ENCODE assay signal across 9 cellular contexts in genomic region chr1:241356187-241356518, GRCh38. TPM values are rescaled to one million over a fixed set of nuclear protein-coding genes. Genes with fewer than 3 reads are reported as not detected.
DNase-seq lines count a peak whose midpoint lies in the region; ATAC-seq and TF ChIP-seq lines count a peak whose summit lies in the region.
"Had no signal": no experiment of that assay in that cellular context is flagged by ENCODE, and none has a peak within 500 bp of the region (broad histone marks: within the 10 kb centered on the region; RNA-seq: fewer than 3 reads in every experiment).

No MANE protein-coding gene starts in this region.

- peak overlapping the region; percentile 30 for H3K4me3 Mint-ChIP-seq in T-helper 2 cell treated with Interferon-gamma antibody and Interleukin-4, amounts not matched to agents 5 μg/mL and 100 μg/mL, for 36 hours

- H3K9me3 ChIP-seq in MG63 (no peaks in the 10 kb centered on the region), fibroblast of lung (ENCODE audit: control insufficient read depth, insufficient read depth, low read depth, low read length) (no peaks in the 10 kb centered on the region), smooth muscle cell (replicated peaks; ENCODE audit: low read depth) (no peaks in the 10 kb centered on the region), gastrocnemius medialis (no peaks in the 10 kb centered on the region)

- H3K4me1 Mint-ChIP-seq in T-helper 2 cell treated with Interferon-gamma antibody and Interleukin-4, amounts not matched to agents 5 μg/mL and 100 μg/mL, for 36 hours (ENCODE audit: low read depth) = no peaks in the 10 kb centered on the region

- H3K27me3 ChIP-seq in MG63 (peaks cover 8% of the 10 kb centered on the region), fibroblast of lung (ENCODE audit: control insufficient read depth, insufficient read depth, low read length) (no peaks in the 10 kb centered on the region), smooth muscle cell (ENCODE audit: low read depth) (peaks cover 67% of the 10 kb centered on the region), gastrocnemius medialis (peaks cover 4 to 29% (median 28%) of the 10 kb centered on the region in 3 donors)

- H3F3A ChIP-seq in smooth muscle cell (ENCODE audit: low read depth) = no peaks in the 10 kb centered on the region

- H4K20me1 ChIP-seq in fibroblast of lung (ENCODE audit: control insufficient read depth, extremely low read depth, insufficient read depth, low read length) (no peaks in the 10 kb centered on the region), smooth muscle cell (ENCODE audit: low read depth) (no peaks in the 10 kb centered on the region)

- intact Hi-C loops in gastrocnemius medialis (cut with DNase I; ENCODE audit: low total_unique reads) = no loop called here

- no peak overlapping the region for H3K27ac Mint-ChIP-seq in T-helper 2 cell treated with Interferon-gamma antibody and Interleukin-4, amounts not matched to agents 5 μg/mL and 100 μg/mL, for 36 hours

- H3K4me3 ChIP-seq in MG63 (peak overlapping the region; percentile 20; the same call in 1 of the 2 replicates), fibroblast of lung (replicated peaks in 1 of 4; ENCODE audit: control extremely low read depth in 1 of 4, insufficient read depth in 1 of 4, low read depth in 3 of 4, low read length in 4 of 4) (peak overlapping the region; percentile 53 to 71 (median 64)), smooth muscle cell (peak overlapping the region; percentile 71), gastrocnemius medialis (no peak overlapping the region)

- 9% methylated on average over 14 of the region's 14 CpGs for WGBS in smooth muscle cell (ENCODE audit: low lambda C conversion rate)

- peaks cover 37% of the 10 kb centered on the region for H3K27me3 Mint-ChIP-seq in T-helper 2 cell treated with Interferon-gamma antibody and Interleukin-4, amounts not matched to agents 5 μg/mL and 100 μg/mL, for 36 hours (ENCODE audit: low read depth)

- H3K36me3 ChIP-seq in MG63 = no peaks in the 10 kb centered on the region
- no peaks in the 10 kb centered on the region for H3K36me3 ChIP-seq in fibroblast of lung (ENCODE audit: control insufficient read depth, insufficient read depth, low read length)
- H3K36me3 ChIP-seq in smooth muscle cell (ENCODE audit: low read depth) = no peaks in the 10 kb centered on the region
- H3K36me3 ChIP-seq in gastrocnemius medialis = no peaks in the 10 kb centered on the region

- H3K9ac ChIP-seq in fibroblast of lung (ENCODE audit: insufficient read depth, low read length) (no peak overlapping the region), smooth muscle cell (ENCODE audit: low read depth) (no peak overlapping the region)

- H3K4me1 ChIP-seq in fibroblast of lung (ENCODE audit: control insufficient read depth, extremely low read depth, insufficient read depth, low read length) (no peaks in the 10 kb centered on the region), smooth muscle cell (ENCODE audit: low read depth) (no peaks in the 10 kb centered on the region), gastrocnemius medialis (no peaks in the 10 kb centered on the region)

- H2AFZ ChIP-seq in fibroblast of lung (ENCODE audit: low read length) (peak overlapping the region; percentile 9), smooth muscle cell (ENCODE audit: low read depth) (no peak overlapping the region)

- DNase-seq in T-helper 2 cell treated with Interferon-gamma antibody and Interleukin-4, amounts not matched to agents 5 μg/mL and 100 μg/mL, for 36 hours (ENCODE audit: low spot score) = no peak
- DNase-seq in T-helper 2 cell (no peak), MG63 (no peak), fibroblast of lung (ENCODE audit: low read depth in 2 of 2) (no peak), smooth muscle cell (lab: John Stamatoyannopoulos, UW; ENCODE audit: unreplicated experiment) (no peak), gastrocnemius medialis (no peak)
- no peak for DNase-seq in stimulated activated naive CD4-positive, alpha-beta T cell treated with Interleukin-2 at 50 U/mL for 16 hours (lab: John Stamatoyannopoulos, UW)
- no peak for DNase-seq in stimulated activated CD4-positive, alpha-beta T cell treated with anti-CD3 and anti-CD28 coated beads, Interleukin-1b, Interleukin-23, amount 100 ng/mL, for 48 hours
- DNase-seq: DND-41 had no signal

- TF ChIP-seq CTCF in fibroblast of lung (conservative IDR thresholded peaks at IDR 0.05 in 1 of 2, IDR thresholded peaks at IDR 0.05 in 1 of 2; ENCODE audit: low read depth in 1 of 2, low read length in 2 of 2) = no peak
- TF ChIP-seq CTCF in smooth muscle cell (IDR thresholded peaks at IDR 0.05; ENCODE audit: borderline replicate concordance, insufficient read depth, poor library complexity, severe bottlenecking) = no peak
- TF ChIP-seq CTCF in gastrocnemius medialis (IDR thresholded peaks at IDR 0.05 in 4 of 5, conservative IDR thresholded peaks at IDR 0.05 in 1 of 5) = no peak

- H3K36me3 Mint-ChIP-seq in T-helper 2 cell treated with Interferon-gamma antibody and Interleukin-4, amounts not matched to agents 5 μg/mL and 100 μg/mL, for 36 hours (ENCODE audit: low read depth) = no peaks in the 10 kb centered on the region

- in situ Hi-C loops in gastrocnemius medialis (cut with MboI; ENCODE audit: low sequenced_read_pairs in 4 of 4) = no loop called here

- no peak for TF ChIP-seq POLR2A in gastrocnemius medialis (IDR thresholded peaks at IDR 0.05)

- H3K9me3 Mint-ChIP-seq in T-helper 2 cell treated with Interferon-gamma antibody and Interleukin-4, amounts not matched to agents 5 μg/mL and 100 μg/mL, for 36 hours = no peaks in the 10 kb centered on the region

- H3K27ac ChIP-seq in fibroblast of lung (ENCODE audit: insufficient read depth, low read length) (no peak overlapping the region), smooth muscle cell (ENCODE audit: low read depth) (no peak overlapping the region), gastrocnemius medialis (no peak overlapping the region)

- H3K79me2 ChIP-seq in fibroblast of lung (ENCODE audit: control insufficient read depth, insufficient read depth, low read length) (no peaks in the 10 kb centered on the region), smooth muscle cell (ENCODE audit: low read depth) (no peaks in the 10 kb centered on the region)

- H3K4me2 ChIP-seq in fibroblast of lung (ENCODE audit: extremely low read depth, insufficient read depth, low read length) (peak overlapping the region; percentile 83), smooth muscle cell (peak overlapping the region; percentile 94)

- ATAC-seq in gastrocnemius medialis = no peak

RNA-seq across cellular contexts. Expression of gene RGS7, which starts 0.9 kb away (rescaled TPM):
- total RNA-seq in MG63 (2014; rRNA removed; shearing (Covaris generic); ENCODE audit: low replicate concordance) = 0.13 and 0.20 TPM in 2 replicates
- 0.51 and 3.6 TPM in 2 replicates for total RNA-seq in fibroblast of lung
- 4.2 and 6.7 TPM in 2 replicates for polyA plus RNA-seq in fibroblast of lung
- 2.2 and 3.7 TPM in 2 replicates for polyA plus RNA-seq in fibroblast of lung (2012)
- 1.0 TPM in 1 of 2 replicates, not detected in the other for polyA minus RNA-seq in fibroblast of lung (ENCODE audit: low replicate concordance)
- total RNA-seq in smooth muscle cell = not detected in 2 replicates
- 0.16 TPM in 1 of 2 replicates, not detected in the other for polyA plus RNA-seq in smooth muscle cell
- total RNA-seq in gastrocnemius medialis = not detected

Comparison
In these comparisons a context has a peak if more than half of its experiments do, and no peak if none do; other contexts are left out.
1. H3K4me3 ChIP-seq: peak in MG63 (single experiment), fibroblast of lung (4 of 4) and smooth muscle cell (single experiment); none in gastrocnemius medialis (0 of 4).